In genomic region chr21:29648710-29649240, GRCh38 we compare ENCODE assay signal across 1 cellular context.
A peak's percentile ranks its signal among the peaks of the same experiment; 100 is the strongest.
TF ChIP-seq lines count a peak whose summit lies in the region.

No MANE protein-coding gene starts in this region.

TF ChIP-seq in K562, 482 proteins besides CTCF, POLR2A, EP300 and RAD21 (continued from another document and continues in another):
- TF ChIP-seq SP1 (CRISPR knock-in tag; IDR thresholded peaks at IDR 0.05): no peak
- TF ChIP-seq MAFK (IDR thresholded peaks at IDR 0.05; ENCODE audit: low read length): no peak
- TF ChIP-seq ZNF609 (CRISPR knock-in tag; IDR thresholded peaks at IDR 0.05; ENCODE audit: borderline replicate concordance): no peak
- 0 out of 2 replicates have a peak, but pooled peaks have one; percentile 7 for TF ChIP-seq MAFG (tag; conservative IDR thresholded peaks at IDR 0.05)
- TF ChIP-seq EWSR1 (IDR thresholded peaks at IDR 0.05; ENCODE audit: borderline replicate concordance, low read depth, partially characterized antibody): no peak
- TF ChIP-seq OTX1 (CRISPR knock-in tag; IDR thresholded peaks at IDR 0.05): no peak
- TF ChIP-seq CUX1 (CRISPR knock-in tag; IDR thresholded peaks at IDR 0.05): no peak; the same call in 1 of the 2 replicates
- TF ChIP-seq FOXP1 (CRISPR knock-in tag; IDR thresholded peaks at IDR 0.05): no peak
- no peak for TF ChIP-seq HMBOX1 (IDR thresholded peaks at IDR 0.05)
- no peak for TF ChIP-seq GABPA (tag; conservative IDR thresholded peaks at IDR 0.05; ENCODE audit: low read depth)
- no peak for TF ChIP-seq FOXK1 (CRISPR knock-in tag; IDR thresholded peaks at IDR 0.05; ENCODE audit: borderline replicate concordance)
- no peak for TF ChIP-seq MCM5 (IDR thresholded peaks at IDR 0.05; ENCODE audit: low read depth)
- no peak for TF ChIP-seq ZNF696 (CRISPR knock-in tag; conservative IDR thresholded peaks at IDR 0.05)
- TF ChIP-seq NFXL1 (CRISPR knock-in tag; IDR thresholded peaks at IDR 0.05): no peak
- no peak for TF ChIP-seq SMARCC2 (IDR thresholded peaks at IDR 0.05; ENCODE audit: low read depth)
- TF ChIP-seq FOSL1 (tag; conservative IDR thresholded peaks at IDR 0.05): no peak; the same call in 1 of the 2 replicates
- TF ChIP-seq SMARCA4 (IDR thresholded peaks at IDR 0.05): peak; percentile 9; the same call in 1 of the 2 replicates
- TF ChIP-seq THRA (IDR thresholded peaks at IDR 0.05): no peak
- no peak for TF ChIP-seq ZNF282 (CRISPR knock-in tag; IDR thresholded peaks at IDR 0.05)
- no peak for TF ChIP-seq ZBTB1 (CRISPR knock-in tag; IDR thresholded peaks at IDR 0.05; ENCODE audit: borderline replicate concordance, low read depth)
- TF ChIP-seq ZBTB49 (CRISPR knock-in tag; IDR thresholded peaks at IDR 0.05; ENCODE audit: borderline replicate concordance): no peak
- TF ChIP-seq STAT5B (CRISPR knock-in tag; IDR thresholded peaks at IDR 0.05): no peak
- TF ChIP-seq PTRF (tag; IDR thresholded peaks at IDR 0.05): peak; percentile 54; the same call in 1 of the 2 replicates
- no peak for TF ChIP-seq STAG1 (CRISPR knock-in tag; IDR thresholded peaks at IDR 0.05; ENCODE audit: borderline replicate concordance)
- TF ChIP-seq PREB (CRISPR knock-in tag; IDR thresholded peaks at IDR 0.05): no peak
- no peak for TF ChIP-seq ZNF586 (CRISPR knock-in tag; conservative IDR thresholded peaks at IDR 0.05)
- no peak for TF ChIP-seq MBD2 (IDR thresholded peaks at IDR 0.05; ENCODE audit: borderline replicate concordance, low read depth)
- no peak for TF ChIP-seq NR1H2 (CRISPR knock-in tag; IDR thresholded peaks at IDR 0.05)
- no peak for TF ChIP-seq GTF3C2 (IDR thresholded peaks at IDR 0.05; ENCODE audit: borderline replicate concordance, extremely low read depth, insufficient read length)
- TF ChIP-seq ZNF121 (CRISPR knock-in tag; conservative IDR thresholded peaks at IDR 0.05): no peak
- no peak for TF ChIP-seq MLX (CRISPR knock-in tag; conservative IDR thresholded peaks at IDR 0.05)
- TF ChIP-seq HLTF (IDR thresholded peaks at IDR 0.05): no peak
- no peak for TF ChIP-seq FOXO4 (CRISPR knock-in tag; IDR thresholded peaks at IDR 0.05)
- TF ChIP-seq WHSC1 (IDR thresholded peaks at IDR 0.05; ENCODE audit: low read length): no peak
- no peak for TF ChIP-seq SAFB (IDR thresholded peaks at IDR 0.05; ENCODE audit: borderline replicate concordance, low read depth, low read length)
- no peak for TF ChIP-seq HDAC3 (IDR thresholded peaks at IDR 0.05; ENCODE audit: borderline replicate concordance, partially characterized antibody)
